In the genomic region with DNA sequence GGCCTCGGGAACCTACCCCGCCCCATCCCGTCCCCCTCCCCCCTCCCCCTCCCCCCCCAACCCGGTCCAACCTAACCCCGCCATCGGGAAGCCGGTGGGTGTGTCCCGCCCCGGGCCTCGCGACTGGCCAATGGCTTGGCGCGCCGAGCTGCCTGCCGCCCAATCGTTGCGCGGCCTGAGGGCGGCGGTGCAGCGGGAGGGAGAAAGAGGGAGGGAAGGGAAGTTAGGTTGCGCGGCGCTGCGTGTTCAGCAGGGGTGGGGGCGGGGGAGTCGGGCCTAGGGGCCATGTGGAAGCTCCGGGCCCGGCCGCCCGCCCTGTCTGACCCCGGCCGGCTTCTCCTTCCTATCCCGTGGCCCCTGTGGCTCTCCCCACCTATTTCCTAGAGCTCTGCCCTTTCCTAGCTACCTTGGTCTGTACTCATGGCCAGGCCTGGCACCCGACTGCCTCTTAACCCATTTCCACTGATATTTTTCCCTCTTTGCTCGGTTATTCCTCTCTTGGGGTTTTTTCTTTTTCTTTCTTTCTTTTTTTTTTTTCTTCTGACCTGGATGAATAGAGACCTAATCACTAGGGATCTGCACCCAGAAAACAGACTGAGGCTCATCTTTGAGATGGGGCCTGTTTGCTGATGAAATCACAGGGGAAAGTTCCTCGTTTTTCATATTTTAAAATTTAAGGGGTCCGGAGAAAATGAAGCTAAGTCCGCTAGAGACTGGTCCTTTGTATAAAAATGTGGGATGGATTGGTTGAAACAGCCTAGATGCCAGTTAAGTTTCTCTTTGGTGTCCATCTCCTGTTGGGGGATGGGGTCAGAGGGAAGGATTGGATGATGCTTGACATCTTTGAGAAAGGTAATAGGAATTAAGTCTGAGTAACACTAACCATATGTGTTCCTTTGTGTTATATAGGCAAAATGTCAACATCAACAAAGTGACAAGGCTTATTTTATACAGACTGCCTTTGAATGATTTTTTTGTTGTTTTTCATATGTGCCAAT, we compare ENCODE assay signal across 8 cellular contexts. TPM values are rescaled to one million over a fixed set of nuclear protein-coding genes. Genes with fewer than 3 reads are reported as not detected.
DNase-seq lines count a peak whose midpoint lies in the region; ATAC-seq and TF ChIP-seq lines count a peak whose summit lies in the region.

No MANE protein-coding gene starts in this region.

- peaks cover 52% of the 10 kb centered on the region for H3K36me3 ChIP-seq in WERI-Rb-1
- peaks cover 34% of the 10 kb centered on the region for H3K36me3 ChIP-seq in mammary epithelial cell (ENCODE audit: insufficient read depth, low read length)

- peaks cover 57% of the 10 kb centered on the region for H3K79me2 ChIP-seq in mammary epithelial cell (ENCODE audit: insufficient read depth, low read length)

- H3K9me3 ChIP-seq in WERI-Rb-1 (ENCODE audit: severe bottlenecking) = no peaks in the 10 kb centered on the region
- H3K9me3 ChIP-seq in mammary epithelial cell (replicated peaks; ENCODE audit: insufficient read depth, low read length) = no peaks in the 10 kb centered on the region

- H3K27me3 ChIP-seq in WERI-Rb-1 (ENCODE audit: insufficient read depth, low read depth, severe bottlenecking) (no peaks in the 10 kb centered on the region), mammary epithelial cell (ENCODE audit: insufficient read depth, low read length) (no peaks in the 10 kb centered on the region)

- H3K4me2 ChIP-seq in mammary epithelial cell (ENCODE audit: insufficient read depth, low read depth, low read length) = peak overlapping the region; percentile 86

- H3K9ac ChIP-seq in mammary epithelial cell (ENCODE audit: insufficient read depth, low read length) = peak overlapping the region; percentile 93

- CTCF ChIA-PET in mammary epithelial cell (lab: Charles Lee; ENCODE audit: low non-redundant PET) = no interaction called here

- in situ Hi-C loops in mammary epithelial cell (cut with MboI; ENCODE audit: low sequenced_read_pairs in 2 of 2) = no loop called here

- H3K27ac ChIP-seq in WERI-Rb-1 (peak overlapping the region; percentile 97), mammary epithelial cell (ENCODE audit: insufficient read depth, low read depth, low read length) (peak overlapping the region; percentile 85), skin epidermis (peak overlapping the region; percentile 27 to 96 (median 92))

- BruUV-seq in mammary epithelial cell (replicated peaks; lab: Mats Ljungman, UMichigan) = TSS peak; percentile 32

- H3K4me3 ChIP-seq in WERI-Rb-1 (ENCODE audit: low read depth, low read length) (peak overlapping the region; percentile 88), mammary epithelial cell (replicated peaks in 1 of 3; ENCODE audit: insufficient read depth in 1 of 3, low read depth in 2 of 3, low read length in 3 of 3) (peak overlapping the region; percentile 90 to 99 (median 91)), skin epidermis (peak overlapping the region; percentile 79 to 98 (median 87))

- peaks cover 39% of the 10 kb centered on the region for H3K4me1 ChIP-seq in mammary epithelial cell (ENCODE audit: insufficient read depth, low read length)

- intact Hi-C loops in mammary epithelial cell (cut with micrococcal nuclease) = no loop called here

- H2AFZ ChIP-seq in mammary epithelial cell (ENCODE audit: low read depth, low read length) = no peak overlapping the region

- TF ChIP-seq CTCF in WERI-Rb-1 (IDR thresholded peaks at IDR 0.05; ENCODE audit: low read depth, low read length) (no peak), mammary epithelial cell (conservative IDR thresholded peaks at IDR 0.05 in 1 of 2, IDR thresholded peaks at IDR 0.05 in 1 of 2; ENCODE audit: extremely low read depth in 1 of 2, insufficient read depth in 1 of 2, low read depth in 1 of 2, low read length in 2 of 2) (no peak)

- WGBS in mammary epithelial cell (ENCODE audit: low coverage, missing lambda C conversion rate) = 0% methylated on average over 4 of the region's 39 CpGs

- ATAC-seq in HG03095 (IDR thresholded peaks at IDR 0.05; ENCODE audit: unreplicated experiment) = peak; percentile 47

- dilution Hi-C loops in mammary epithelial cell (cut with HindIII; ENCODE audit: low sequenced_read_pairs) = no loop called here

- DNase-seq in NK-92 treated with Interleukin-12 subunit alpha and Interleukin-12 subunit beta, amount 100 ng/mL, for 24 hours (lab: John Stamatoyannopoulos, UW) = peak; percentile 94
- DNase-seq in NK-92 (lab: John Stamatoyannopoulos, UW; ENCODE audit: unreplicated experiment) (no peak), NCI-H2171 treated with DMSO at 0.1 percent for 48 hours (lab: John Stamatoyannopoulos, UW) (peak; percentile 94), WERI-Rb-1 (peak; percentile 99), mammary epithelial cell (peak; percentile 98), iPS-NIHi11 (ENCODE audit: low spot score) (peak; percentile 93)

- peaks cover 15% of the 10 kb centered on the region for H4K20me1 ChIP-seq in mammary epithelial cell (ENCODE audit: insufficient read depth, low read length)

RNA-seq across cellular contexts. Expression of gene KPNB1, which starts 1.1 kb away (rescaled TPM):
- total RNA-seq in mammary epithelial cell = 100 to 1,000 TPM; 333 to 454 TPM
- 187 TPM for polyA plus RNA-seq in mammary epithelial cell
- polyA minus RNA-seq in mammary epithelial cell = 664 TPM

RNA-seq across cellular contexts. Expression of gene TBKBP1, which starts 43.1 kb away (rescaled TPM):
- 1 to 10 TPM; 2.2 to 5.6 TPM for total RNA-seq in mammary epithelial cell
- 2.4 TPM for polyA plus RNA-seq in mammary epithelial cell
- polyA minus RNA-seq in mammary epithelial cell = 2.1 TPM
